8 cellular contexts compared by ENCODE assay signal in the genomic region with DNA sequence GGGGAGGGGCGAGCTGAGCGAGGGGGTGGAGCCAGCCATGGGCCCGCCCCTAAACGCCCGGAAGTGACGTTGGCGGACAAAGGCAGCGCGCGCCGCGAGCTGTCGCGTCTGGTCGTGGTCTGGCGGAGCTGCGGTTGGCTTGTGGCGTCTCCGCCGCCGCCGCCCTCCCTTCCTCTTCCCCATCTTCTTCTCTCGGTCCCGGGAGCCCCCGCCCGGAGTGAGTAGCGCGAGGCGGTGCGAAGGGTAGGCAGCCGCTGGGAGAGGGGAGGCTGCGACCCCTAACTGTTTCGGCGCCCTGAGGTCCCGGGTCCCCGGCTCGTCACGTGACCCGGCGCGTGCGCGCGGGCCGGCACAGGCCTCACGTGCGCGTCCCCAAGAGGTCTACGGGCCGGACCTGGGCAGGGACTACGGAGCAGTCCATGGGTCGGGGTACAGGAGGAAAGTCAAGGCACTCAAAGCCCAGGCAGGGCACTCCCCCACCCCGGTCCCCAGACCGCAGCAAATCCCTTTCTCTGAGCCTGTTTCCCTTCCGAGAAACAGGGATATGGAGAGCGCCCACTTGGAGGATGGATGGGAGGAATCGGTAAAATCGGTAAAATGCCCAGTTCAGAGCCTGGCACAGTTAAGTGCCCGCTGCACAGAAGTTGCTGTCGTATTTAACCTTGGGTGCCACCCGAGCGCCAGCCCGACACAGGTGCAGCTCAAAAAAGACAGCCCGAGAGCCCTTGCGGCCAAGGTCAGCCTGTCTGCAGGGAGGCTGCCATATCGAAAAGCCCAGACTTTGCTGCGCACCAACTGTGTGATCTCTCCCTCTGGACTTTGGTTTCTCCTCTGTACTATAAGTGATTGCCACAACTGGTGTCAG. TPM values are rescaled to one million over a fixed set of nuclear protein-coding genes. Genes with fewer than 3 reads are reported as not detected.
DNase-seq lines count a peak whose midpoint lies in the region; ATAC-seq and TF ChIP-seq lines count a peak whose summit lies in the region.

A gene with protein sequence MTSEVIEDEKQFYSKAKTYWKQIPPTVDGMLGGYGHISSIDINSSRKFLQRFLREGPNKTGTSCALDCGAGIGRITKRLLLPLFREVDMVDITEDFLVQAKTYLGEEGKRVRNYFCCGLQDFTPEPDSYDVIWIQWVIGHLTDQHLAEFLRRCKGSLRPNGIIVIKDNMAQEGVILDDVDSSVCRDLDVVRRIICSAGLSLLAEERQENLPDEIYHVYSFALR (plus strand): TSS at position 85 of the 865 bp plus-strand sequence. CDS start 6,541 bp downstream, outside the sequence.

- peaks cover 22 to 71% of the 10 kb centered on the region in 2 donors for H3K4me1 ChIP-seq in left lung

- peaks cover 0 to 7% of the 10 kb centered on the region in 2 donors for H3K27me3 ChIP-seq in left lung

- H3K27me3 Mint-ChIP-seq in activated CD4-positive, alpha-beta T cell treated with anti-CD3 and anti-CD28 coated beads, Interleukin-2, amount 10 ng/mL, durations not matched to agents 7 days and 5 days = peaks cover 3% of the 10 kb centered on the region

- no peaks in the 10 kb centered on the region for H3K9me3 Mint-ChIP-seq in activated CD4-positive, alpha-beta T cell treated with anti-CD3 and anti-CD28 coated beads, Interleukin-2, amount 10 ng/mL, durations not matched to agents 7 days and 5 days

- peak within 1 kb of the TSS; percentile 88 for H3K4me3 Mint-ChIP-seq in activated CD4-positive, alpha-beta T cell treated with anti-CD3 and anti-CD28 coated beads, Interleukin-2, amount 10 ng/mL, durations not matched to agents 7 days and 5 days

- H3K27ac ChIP-seq in left lung = peak within 1 kb of the TSS; percentile 84 to 92

- POLR2A ChIA-PET in activated CD4-positive, alpha-beta T cell treated with anti-CD3 and anti-CD28 coated beads, Interleukin-2, amount 10 ng/mL, durations not matched to agents 7 days and 5 days (lab: Charles Lee) = interaction anchor here (0.7 to 0.9 kb wide), 5 partner anchors 10 to 520 kb away, joined by 3 to 4 read pairs (median 3); no protein-coding TSS in a partner anchor

- intact Hi-C loops in left lung (cut with DNase I) = no loop called here

- peak; percentile 63 to 71 for DNase-seq in AML-193 (lab: John Stamatoyannopoulos, UW)
- DNase-seq in NCI-H460 (ENCODE audit: extremely low read depth, low read depth) = peak; percentile 80
- peak; percentile 88 for DNase-seq in activated CD4-positive, alpha-beta T cell treated with anti-CD3 and anti-CD28 coated beads, Interleukin-2, amount 10 ng/mL, durations not matched to agents 7 days and 5 days
- DNase-seq in dedifferentiated amniotic fluid mesenchymal stem cell (ENCODE audit: extremely low spot score) = peak; percentile 77
- DNase-seq in left lung = peak; percentile 92 to 96
- DNase-seq in stimulated activated CD4-positive, alpha-beta T cell treated with anti-CD3 and anti-CD28 coated beads, Interleukin-2, amount 100 ng/mL, for 48 hours = peak; percentile 89 to 95

- no peak for TF ChIP-seq CTCF in left lung (IDR thresholded peaks at IDR 0.05)

- peak within 1 kb of the TSS; percentile 99 for H3K27ac Mint-ChIP-seq in activated CD4-positive, alpha-beta T cell treated with anti-CD3 and anti-CD28 coated beads, Interleukin-2, amount 10 ng/mL, durations not matched to agents 7 days and 5 days

- CTCF ChIA-PET in activated CD4-positive, alpha-beta T cell treated with anti-CD3 and anti-CD28 coated beads, Interleukin-2, amount 10 ng/mL, durations not matched to agents 7 days and 5 days (lab: Charles Lee) = interaction anchor here (0.6 to 5.1 kb wide), 21 partner anchors 12 to 1487 kb away, joined by 3 to 45 read pairs (median 5); no protein-coding TSS in a partner anchor

- H3K9me3 ChIP-seq in left lung = no peaks in the 10 kb centered on the region

- ATAC-seq in GM19035 (IDR thresholded peaks at IDR 0.05; ENCODE audit: unreplicated experiment) (peak; percentile 72), HG03354 (IDR thresholded peaks at IDR 0.05; ENCODE audit: poor library complexity, severe bottlenecking, unreplicated experiment) (peak; percentile 83), left lung (peak; percentile 95)

- peaks cover 10% of the 10 kb centered on the region for H3K36me3 Mint-ChIP-seq in activated CD4-positive, alpha-beta T cell treated with anti-CD3 and anti-CD28 coated beads, Interleukin-2, amount 10 ng/mL, durations not matched to agents 7 days and 5 days (ENCODE audit: low read depth)

- H3K36me3 ChIP-seq in left lung = peaks cover 0 to 5% of the 10 kb centered on the region in 2 donors

- H3K4me3 ChIP-seq in left lung = peak within 1 kb of the TSS; percentile 54 to 89

- H3K4me1 Mint-ChIP-seq in activated CD4-positive, alpha-beta T cell treated with anti-CD3 and anti-CD28 coated beads, Interleukin-2, amount 10 ng/mL, durations not matched to agents 7 days and 5 days = peaks cover 55% of the 10 kb centered on the region

RNA-seq across cellular contexts. Expression of the gene that starts here (rescaled TPM):
- total RNA-seq in NCI-H460 (2014; rRNA removed; shearing (Covaris generic)) = 46.5 and 54.9 TPM in 2 replicates
- 60.5 and 70.2 TPM in 2 replicates for polyA plus RNA-seq in NCI-H460 (2014; cell fraction: nucleus; rRNA removed)
- total RNA-seq in activated CD4-positive, alpha-beta T cell treated with anti-CD3 and anti-CD28 coated beads, Interleukin-2, amount 10 ng/mL, durations not matched to agents 7 days and 5 days = 10 to 100 TPM; 28.5 to 33.9 TPM
- 10 to 100 TPM; 25.3 to 35.4 TPM for total RNA-seq in left lung

Comparison
In these comparisons a context has a peak if more than half of its experiments do, and no peak if none do; other contexts are left out.
1. Peak in every context shown above with its lines: DNase-seq, ATAC-seq, H3K4me3 ChIP-seq and H3K27ac ChIP-seq.